In the genomic region with DNA sequence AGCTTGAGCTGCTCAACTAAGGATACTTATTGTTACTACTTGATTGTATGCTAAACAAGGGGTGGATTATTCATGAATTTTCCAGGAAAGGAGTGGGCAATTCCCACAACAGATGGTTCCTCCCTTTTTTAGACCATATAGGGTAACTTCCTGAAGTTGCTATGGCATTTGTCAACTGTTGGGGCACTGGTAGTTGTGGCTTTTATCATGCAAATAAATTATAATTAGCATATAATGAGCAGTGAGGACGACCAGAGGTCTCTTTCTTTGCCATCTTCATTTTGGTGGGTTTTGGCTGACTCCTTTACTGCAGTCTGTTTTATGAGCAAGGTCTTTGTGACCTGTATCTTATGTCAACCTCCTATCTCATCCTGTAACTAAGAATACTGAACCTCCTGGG, we compare ENCODE assay signal across 23 cellular contexts.
"Had no signal": no experiment of that assay in that cellular context is flagged by ENCODE, and none has a peak within 500 bp of the region (broad histone marks: within the 10 kb centered on the region; RNA-seq: fewer than 3 reads in every experiment).

No MANE protein-coding gene starts in this region.

- H3K27me3 ChIP-seq: MG63, SJCRH30 had no signal

- H3K4me3 ChIP-seq: MG63, SJCRH30 had no signal

- ATAC-seq: HepG2, Panc1, PC-3, Right ventricle myocardium inferior, SK-N-SH treated with all-trans-retinoic acid at 6 μM for 48 hours had no signal

- H3K27ac ChIP-seq: SJCRH30 had no signal

- DNase-seq: IMR-90, Karpas-422, KG1, MG63, NCI-H1092, NCI-H1105 treated with DMSO at 0.1 percent for 48 hours, NCI-H1417 treated with DMSO at 0.1 percent for 48 hours, NCI-H146, NCI-H1694 treated with DMSO at 0.1 percent for 48 hours, NCI-H1930, NCI-H2081, NCI-H2107, NCI-H2227 treated with DMSO at 0.1 percent for 48 hours, NCI-H524, NCI-H526 treated with DMSO at 0.1 percent for 48 hours, NCI-H774, PC-3, SHP77 treated with DMSO at 0.1 percent for 48 hours, SJCRH30 had no signal

- H3K36me3 ChIP-seq: MG63, SJCRH30 had no signal

- H3K4me1 ChIP-seq: SJCRH30 had no signal
